11 cellular contexts compared by ENCODE assay signal in genomic region chr14:104682107-104682593, GRCh38. TPM values are rescaled to one million over a fixed set of nuclear protein-coding genes. Genes with fewer than 3 reads are reported as not detected.
A peak's percentile ranks its signal among the peaks of the same experiment; 100 is the strongest.
DNase-seq lines count a peak whose midpoint lies in the region; ATAC-seq, FAIRE-seq and TF ChIP-seq lines count a peak whose summit lies in the region.
"Had no signal": no experiment of that assay in that cellular context is flagged by ENCODE, and none has a peak within 500 bp of the region (broad histone marks: within the 10 kb centered on the region; RNA-seq: fewer than 3 reads in every experiment).

No MANE protein-coding gene starts in this region.

- H3K36me3 ChIP-seq in GM23338 (ENCODE audit: insufficient read depth) (no peaks in the 10 kb centered on the region), brain microvascular endothelial cell (replicated peaks) (no peaks in the 10 kb centered on the region), iPS-18a (ENCODE audit: control insufficient read depth, low read depth, low read length) (no peaks in the 10 kb centered on the region), skeletal muscle satellite cell (ENCODE audit: insufficient read depth, low read length) (no peaks in the 10 kb centered on the region)

- in situ Hi-C loops in brain microvascular endothelial cell (cut with HindIII; ENCODE audit: low pct_ligation_motif_present, low sequenced_read_pairs): no loop called here

- H3K27me3 ChIP-seq in GM23338 (ENCODE audit: insufficient read depth) (no peaks in the 10 kb centered on the region), brain microvascular endothelial cell (replicated peaks) (no peaks in the 10 kb centered on the region), iPS-18a (ENCODE audit: control insufficient read depth, insufficient read depth, low read length) (no peaks in the 10 kb centered on the region), skeletal muscle satellite cell (ENCODE audit: control insufficient read depth, insufficient read depth, low read length) (no peaks in the 10 kb centered on the region)

- H3K27me3 Mint-ChIP-seq in GM23338 (ENCODE audit: insufficient read depth, low read depth, poor library complexity): peaks cover 31% of the 10 kb centered on the region

- H3K4me1 Mint-ChIP-seq in GM23338: peaks cover 55% of the 10 kb centered on the region

- peak overlapping the region; percentile 99 for H3K27ac ChIP-seq in GM23338 (ENCODE audit: low read depth)
- no peak overlapping the region for H3K27ac ChIP-seq in brain microvascular endothelial cell
- H3K27ac ChIP-seq in iPS-18a (ENCODE audit: low read length): peak overlapping the region; percentile 52

- H3K9ac ChIP-seq in iPS-18a (ENCODE audit: low read length) (no peak overlapping the region), skeletal muscle satellite cell (ENCODE audit: low read depth, low read length) (peak overlapping the region; percentile 70)

- H3K9me3 ChIP-seq in iPS-18a (ENCODE audit: control insufficient read depth, low read depth, low read length) (no peaks in the 10 kb centered on the region), skeletal muscle satellite cell (replicated peaks; ENCODE audit: low read length) (no peaks in the 10 kb centered on the region)

- peak; percentile 46 for ATAC-seq in GM23338

- H3K4me3 Mint-ChIP-seq in GM23338: peak overlapping the region; percentile 62
- H3K4me3 Mint-ChIP-seq: central memory CD8-positive, alpha-beta T cell had no signal

- peaks cover 23% of the 10 kb centered on the region for H3F3A ChIP-seq in GM23338 (replicated peaks; ENCODE audit: low read depth)

- H3K4me3 ChIP-seq in GM23338 (peak overlapping the region; percentile 48), brain microvascular endothelial cell (ENCODE audit: low read depth, low read length) (peak overlapping the region; percentile 42), iPS-18a (ENCODE audit: low read length) (peak overlapping the region; percentile 55), skeletal muscle satellite cell (ENCODE audit: low read length) (peak overlapping the region; percentile 64)

- H3K9me3 Mint-ChIP-seq in GM23338: no peaks in the 10 kb centered on the region
- H3K9me3 Mint-ChIP-seq: central memory CD8-positive, alpha-beta T cell had no signal

- no peak overlapping the region for H2AFZ ChIP-seq in GM23338

- H3K79me2 ChIP-seq in GM23338 (replicated peaks; ENCODE audit: insufficient read depth): no peaks in the 10 kb centered on the region

- H3K4me1 ChIP-seq in GM23338 (ENCODE audit: insufficient read depth) (peaks cover 47% of the 10 kb centered on the region), iPS-18a (ENCODE audit: control insufficient read depth, low read depth, low read length) (peaks cover 48% of the 10 kb centered on the region), skeletal muscle satellite cell (ENCODE audit: control insufficient read depth, insufficient read depth, low read length) (peaks cover 55% of the 10 kb centered on the region)

- H3K27ac Mint-ChIP-seq in GM23338: peak overlapping the region; percentile 81

- TF ChIP-seq CTCF in GM23338 (conservative IDR thresholded peaks at IDR 0.05; ENCODE audit: low read depth in 2 of 2): peak in 1 of 2 experiments; percentile 18; a peak in 2 of 4 replicates
- TF ChIP-seq CTCF in brain microvascular endothelial cell (IDR thresholded peaks at IDR 0.05; ENCODE audit: low read depth, low read length, missing control alignments): no peak

- H3K36me3 Mint-ChIP-seq in GM23338 (ENCODE audit: low read depth): no peaks in the 10 kb centered on the region; the same call in 2 of the 3 replicates

- H3K9me2 ChIP-seq in GM23338 (ENCODE audit: insufficient read depth): no peaks in the 10 kb centered on the region

- no peak for FAIRE-seq in RCC 7860 (lab: Jason Lieb, UNC)
- FAIRE-seq: urothelium cell line had no signal

- no peaks in the 10 kb centered on the region for H4K20me1 ChIP-seq in GM23338 (replicated peaks; ENCODE audit: insufficient read depth)

- DNase-seq in GM23338 (ENCODE audit: low spot score) (peak; percentile 89), brain microvascular endothelial cell (no peak), NCI-H510A (lab: John Stamatoyannopoulos, UW) (no peak), RCC 7860 (ENCODE audit: low spot score) (no peak), NCI-H2227 treated with DMSO at 0.1 percent for 48 hours (lab: John Stamatoyannopoulos, UW) (no peak), epidermal melanocyte (ENCODE audit: insufficient read length, low spot score) (no peak)
- DNase-seq: T-helper 9 cell had no signal

- H3K4me2 ChIP-seq in GM23338 (peak overlapping the region; percentile 78), skeletal muscle satellite cell (ENCODE audit: low read length) (peak overlapping the region; percentile 90)

TF ChIP-seq in GM23338, 12 proteins besides CTCF, POLR2A, EP300 and RAD21:
- TF ChIP-seq JUNB (IDR thresholded peaks at IDR 0.05; ENCODE audit: unreplicated experiment) (no peak), ZNF331 (CRISPR knock-in tag; IDR thresholded peaks at IDR 0.05; ENCODE audit: low read depth) (no peak), EZH2 (IDR thresholded peaks at IDR 0.05; ENCODE audit: low read depth, unreplicated experiment) (no peak), EZH2phosphoT487 (IDR thresholded peaks at IDR 0.05; ENCODE audit: unreplicated experiment) (no peak), CREB1 (CRISPR knock-in tag; IDR thresholded peaks at IDR 0.05; ENCODE audit: low read depth) (no peak)
TF ChIP-seq in GM23338: peak in this region for 0.

RNA-seq across cellular contexts. Expression of gene INF2, which starts 7.3 kb away (rescaled TPM):
- 52.4 and 75.5 TPM in 2 replicates for total RNA-seq in GM23338 (2014; rRNA removed; shearing (Covaris generic))
- polyA plus RNA-seq in GM23338 (2016; fragmentation: Nextera tagmentation; extraction: Ambion mirVana): 36.7 and 37.2 TPM in 2 replicates
- 52.5 and 54.0 TPM in 2 replicates for total RNA-seq in skeletal muscle satellite cell (2012; rRNA removed)

RNA-seq across cellular contexts. Expression of gene ADSS1, which starts 41.9 kb away (rescaled TPM):
- 4.3 and 11.6 TPM in 2 replicates for total RNA-seq in GM23338 (2014; rRNA removed; shearing (Covaris generic))
- 9.5 and 12.4 TPM in 2 replicates for polyA plus RNA-seq in GM23338 (2016; fragmentation: Nextera tagmentation; extraction: Ambion mirVana)
- total RNA-seq in skeletal muscle satellite cell (2012; rRNA removed): 1.0 and 2.8 TPM in 2 replicates
